8 cellular contexts compared by ENCODE assay signal in the genomic region with DNA sequence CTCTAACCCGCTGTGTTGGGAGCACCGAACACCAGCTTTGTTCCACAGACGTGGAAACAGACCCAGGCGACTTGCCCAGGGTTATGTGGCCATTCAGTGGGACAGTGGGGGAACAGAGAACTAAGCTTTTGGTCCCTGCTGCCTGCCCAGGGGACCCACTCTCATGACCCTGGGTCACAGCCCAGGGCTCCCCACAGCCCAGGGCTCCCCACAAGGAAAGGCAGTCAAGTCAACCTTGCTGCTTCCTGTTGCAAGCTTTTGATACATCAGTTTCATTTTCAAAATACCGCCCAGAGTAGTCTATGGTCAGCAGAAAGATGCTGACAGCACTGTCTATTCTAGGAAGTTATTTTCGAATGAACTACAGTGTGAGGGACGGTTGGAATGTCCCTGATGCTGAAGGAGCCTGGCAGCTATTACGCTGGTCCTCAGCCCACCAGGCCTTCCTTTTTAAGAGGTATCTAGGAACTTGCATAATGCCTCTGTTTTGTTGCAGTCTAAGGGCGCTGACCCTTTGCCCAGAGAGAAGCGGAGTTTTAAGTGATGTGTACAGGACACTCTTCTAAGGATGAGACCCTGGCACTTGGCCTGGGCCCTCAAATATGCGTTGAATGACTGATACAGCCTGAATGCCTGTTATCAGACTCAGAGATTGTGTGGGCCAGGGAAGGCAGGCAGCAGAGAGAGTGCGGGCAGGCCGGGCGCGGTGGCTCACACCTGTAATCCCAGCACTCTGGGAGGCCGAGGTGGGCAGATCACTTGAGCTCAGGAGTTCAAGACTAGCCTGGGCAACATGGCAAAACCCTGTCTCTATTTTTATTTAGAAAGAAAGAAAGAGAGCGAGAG. TPM values are rescaled to one million over a fixed set of nuclear protein-coding genes. Genes with fewer than 3 reads are reported as not detected.
A peak's percentile ranks its signal among the peaks of the same experiment; 100 is the strongest.
DNase-seq lines count a peak whose midpoint lies in the region; ATAC-seq and TF ChIP-seq lines count a peak whose summit lies in the region.

No MANE protein-coding gene starts in this region.

- peaks cover under 1% of the 10 kb centered on the region for H3K36me3 Mint-ChIP-seq in activated naive CD8-positive, alpha-beta T cell

- intact Hi-C loops in left colon (cut with DNase I, micrococcal nuclease), result no loop called here

- no peaks in the 10 kb centered on the region for H3K9me3 Mint-ChIP-seq in activated naive CD8-positive, alpha-beta T cell (ENCODE audit: low read depth)

- H3K4me3 ChIP-seq in suprapubic skin, result peak overlapping the region; percentile 41

- TF ChIP-seq EP300 in suprapubic skin (IDR thresholded peaks at IDR 0.05), result no peak

- peaks cover 16% of the 10 kb centered on the region for H3K4me1 ChIP-seq in suprapubic skin

- peak; percentile 22 for ATAC-seq in GM19328 (IDR thresholded peaks at IDR 0.05; ENCODE audit: unreplicated experiment)
- peak; percentile 43 for ATAC-seq in HG03571 (IDR thresholded peaks at IDR 0.05; ENCODE audit: unreplicated experiment)
- ATAC-seq in left colon, result peak; percentile 23
- no peak for ATAC-seq in HG03108 (IDR thresholded peaks at IDR 0.05; ENCODE audit: unreplicated experiment)
- no peak for ATAC-seq in GM18861 (IDR thresholded peaks at IDR 0.05; ENCODE audit: unreplicated experiment)

- DNase-seq in left colon, result peak in 1 of 2 donors; percentile 20
- no peak for DNase-seq in suprapubic skin (ENCODE audit: low spot score in 2 of 2)
- DNase-seq in LoVo (ENCODE audit: low spot score), result no peak

- peak overlapping the region; percentile 81 for H3K4me3 Mint-ChIP-seq in activated naive CD8-positive, alpha-beta T cell

- H3K27me3 ChIP-seq in suprapubic skin, result no peaks in the 10 kb centered on the region

- H3K27ac ChIP-seq in suprapubic skin, result peak overlapping the region; percentile 15

- H3K9me3 ChIP-seq in suprapubic skin, result peaks cover 7% of the 10 kb centered on the region

- H3K36me3 ChIP-seq in suprapubic skin, result no peaks in the 10 kb centered on the region

- no peak for TF ChIP-seq CTCF in suprapubic skin (IDR thresholded peaks at IDR 0.05)

- no peak for TF ChIP-seq POLR2A in suprapubic skin (IDR thresholded peaks at IDR 0.05)

- WGBS in suprapubic skin, result 86% methylated on average over 17 of the region's 17 CpGs

- no peaks in the 10 kb centered on the region for H3K27me3 Mint-ChIP-seq in activated naive CD8-positive, alpha-beta T cell

- peaks cover 17% of the 10 kb centered on the region for H3K4me1 Mint-ChIP-seq in activated naive CD8-positive, alpha-beta T cell (ENCODE audit: low read depth)

- peak overlapping the region; percentile 5 for H3K27ac Mint-ChIP-seq in activated naive CD8-positive, alpha-beta T cell

RNA-seq across cellular contexts. Expression of a gene that starts 12.6 kb away (rescaled TPM):
- total RNA-seq in left colon, result 10 to 100 TPM in 1 of 2 donors, 1 to 10 TPM in 1; 4.3 to 13.4 TPM
- total RNA-seq in suprapubic skin, result 10 to 100 TPM; 14.3 to 48.9 (median 32.5) TPM

Comparison
In these comparisons a context has a peak if more than half of its experiments do, and no peak if none do; other contexts are left out.
1. ATAC-seq: peak in GM19328 (single experiment), HG03571 (single experiment) and left colon (single experiment); none in HG03108 (single experiment) and GM18861 (single experiment).